ENCODE assay signal across 27 cellular contexts in the genomic region with DNA sequence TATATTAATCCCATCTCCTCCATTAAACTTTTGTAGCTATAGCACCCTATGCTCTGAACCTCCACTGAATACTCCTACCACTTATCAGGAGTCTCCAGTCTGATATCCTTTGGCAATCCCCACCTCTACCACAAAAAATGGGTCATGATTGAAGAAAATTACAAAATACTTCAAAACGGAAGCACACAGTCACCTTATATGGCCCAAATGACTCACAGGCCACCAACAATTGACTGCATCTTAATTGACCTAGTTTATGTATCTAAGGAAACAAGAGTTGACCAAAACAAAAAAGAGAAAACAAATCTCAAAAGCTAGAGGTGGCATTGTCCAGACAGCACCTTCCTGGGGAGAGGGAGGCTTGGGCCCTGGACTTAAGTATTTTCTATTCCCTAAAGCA.
DNase-seq lines count a peak whose midpoint lies in the region; ATAC-seq and TF ChIP-seq lines count a peak whose summit lies in the region.
"Had no signal": no experiment of that assay in that cellular context is flagged by ENCODE, and none has a peak within 500 bp of the region (broad histone marks: within the 10 kb centered on the region; RNA-seq: fewer than 3 reads in every experiment).

No MANE protein-coding gene starts in this region.

- 32% methylated on average over 1 of the region's 1 CpG for WGBS in right cardiac atrium
- WGBS in stomach, 5 donors: 43 to 79% (median 65%) methylated on average over 1 of the region's 1 CpG

- no peaks in the 10 kb centered on the region for H3K36me3 Mint-ChIP-seq in naive thymus-derived CD4-positive, alpha-beta T cell
- H3K36me3 Mint-ChIP-seq: immature natural killer cell had no signal

- no peaks in the 10 kb centered on the region for H3K27me3 Mint-ChIP-seq in naive thymus-derived CD4-positive, alpha-beta T cell
- H3K27me3 Mint-ChIP-seq: activated CD4-positive, alpha-beta T cell treated with anti-CD3 and anti-CD28 coated beads for 36 hours had no signal

- H3K4me1 ChIP-seq in right cardiac atrium (ENCODE audit: control insufficient read depth, insufficient read depth, low read length) (no peaks in the 10 kb centered on the region), stomach (no peaks in the 10 kb centered on the region)
- no peaks in the 10 kb centered on the region for H3K4me1 ChIP-seq in naive thymus-derived CD4-positive, alpha-beta T cell (ENCODE audit: control insufficient read depth in 2 of 2, insufficient read depth in 2 of 2, low read length in 2 of 2)
- H3K4me1 ChIP-seq: HAP-1, left ventricle myocardium inferior, thyroid gland had no signal

- no peak for DNase-seq in right cardiac atrium
- DNase-seq in left cardiac atrium: no peak
- DNase-seq in dermis blood vessel endothelial cell: peak; percentile 43
- no peak for DNase-seq in naive thymus-derived CD4-positive, alpha-beta T cell
- DNase-seq in activated CD4-positive, CD25-positive, alpha-beta regulatory T cell treated with anti-CD3 and anti-CD28 coated beads, Interleukin-2, amount 50 U/mL, for 72 hours: no peak
- no peak for DNase-seq in stomach
- DNase-seq: activated CD4-positive, alpha-beta T cell treated with anti-CD3 and anti-CD28 coated beads for 36 hours; activated naive CD4-positive, alpha-beta T cell treated with Interleukin-2 at 50 U/mL for 16 hours; activated T-cell treated with anti-CD3 and anti-CD28 coated beads, Interleukin-2, amount 50 U/mL, for 4 hours; amygdala; cortex of kidney; DMS 273 treated with DMSO at 0.1 percent for 48 hours; immature natural killer cell; left ventricle myocardium inferior; NCI-H2029; NCI-H345; NCI-H82; posterior cingulate gyrus; SHP77 treated with DMSO at 0.1 percent for 48 hours; stimulated activated naive CD4-positive, alpha-beta T cell; thyroid gland had no signal

- H3K9me3 ChIP-seq in right cardiac atrium (ENCODE audit: control insufficient read depth, low read length) (no peaks in the 10 kb centered on the region), stomach (no peaks in the 10 kb centered on the region)
- H3K9me3 ChIP-seq in naive thymus-derived CD4-positive, alpha-beta T cell (ENCODE audit: control insufficient read depth in 2 of 3, low read length in 3 of 3): no peaks in the 10 kb centered on the region
- H3K9me3 ChIP-seq: HAP-1, left ventricle myocardium inferior, thyroid gland had no signal

- intact Hi-C loops in right cardiac atrium (cut with DNase I) (no loop called here), left cardiac atrium (cut with DNase I) (no loop called here), stomach (cut with DNase I; ENCODE audit: low total_unique reads) (no loop called here)
- intact Hi-C loops in naive thymus-derived CD4-positive, alpha-beta T cell (cut with micrococcal nuclease): no loop called here

- peaks cover 0 to 2% (median 0%) of the 10 kb centered on the region in 11 donors for H3K9me3 Mint-ChIP-seq in naive thymus-derived CD4-positive, alpha-beta T cell
- H3K9me3 Mint-ChIP-seq: activated T-cell treated with anti-CD3 and anti-CD28 coated beads, Interleukin-2, amount 50 U/mL, for 4 hours; neural crest cell had no signal

- ATAC-seq in right cardiac atrium (peak; percentile 29 to 42), left cardiac atrium (no peak), GM21723 (IDR thresholded peaks at IDR 0.05; ENCODE audit: unreplicated experiment) (no peak), HG02884 (IDR thresholded peaks at IDR 0.05; ENCODE audit: unreplicated experiment) (no peak)
- peak; percentile 18 for ATAC-seq in naive thymus-derived CD4-positive, alpha-beta T cell
- ATAC-seq: activated CD4-positive, alpha-beta T cell treated with anti-CD3 and anti-CD28 coated beads for 36 hours; activated T-cell treated with anti-CD3 and anti-CD28 coated beads, Interleukin-2, amount 50 U/mL, for 4 hours; K562 had no signal

- POLR2A ChIA-PET in naive thymus-derived CD4-positive, alpha-beta T cell (lab: Charles Lee): no interaction called here

- no peak for TF ChIP-seq POLR2A in stomach (IDR thresholded peaks at IDR 0.05)

- H3K4me3 ChIP-seq in right cardiac atrium (ENCODE audit: low read length): no peak overlapping the region
- no peak overlapping the region for H3K4me3 ChIP-seq in naive thymus-derived CD4-positive, alpha-beta T cell (ENCODE audit: low read length)
- H3K4me3 ChIP-seq in stomach: no peak overlapping the region
- H3K4me3 ChIP-seq: HAP-1, K562, left ventricle myocardium inferior, PC-9, thyroid gland had no signal

- no peak for TF ChIP-seq EP300 in stomach (IDR thresholded peaks at IDR 0.05)

- H3K36me3 ChIP-seq in naive thymus-derived CD4-positive, alpha-beta T cell (ENCODE audit: control insufficient read depth in 2 of 3, insufficient read depth in 3 of 3, low read length in 3 of 3): no peaks in the 10 kb centered on the region
- H3K36me3 ChIP-seq in stomach: no peaks in the 10 kb centered on the region
- H3K36me3 ChIP-seq: HAP-1, left ventricle myocardium inferior, thyroid gland had no signal

- CTCF ChIA-PET in naive thymus-derived CD4-positive, alpha-beta T cell (lab: Charles Lee): no interaction called here

- no peak for TF ChIP-seq CTCF in stomach (IDR thresholded peaks at IDR 0.05)

- no peak overlapping the region for H3K4me3 Mint-ChIP-seq in naive thymus-derived CD4-positive, alpha-beta T cell
- H3K4me3 Mint-ChIP-seq: activated CD4-positive, alpha-beta T cell treated with anti-CD3 and anti-CD28 coated beads for 36 hours; activated T-cell treated with anti-CD3 and anti-CD28 coated beads, Interleukin-2, amount 50 U/mL, for 4 hours; immature natural killer cell; neural crest cell had no signal

- no peaks in the 10 kb centered on the region for H3K27me3 ChIP-seq in right cardiac atrium (ENCODE audit: control insufficient read depth, insufficient read depth)
- no peaks in the 10 kb centered on the region for H3K27me3 ChIP-seq in naive thymus-derived CD4-positive, alpha-beta T cell (ENCODE audit: control insufficient read depth in 2 of 2, insufficient read depth in 2 of 2, low read length in 2 of 2)
- H3K27me3 ChIP-seq in stomach: no peaks in the 10 kb centered on the region
- H3K27me3 ChIP-seq: thyroid gland had no signal

- no peak overlapping the region for H3K27ac Mint-ChIP-seq in naive thymus-derived CD4-positive, alpha-beta T cell
- H3K27ac Mint-ChIP-seq: activated CD4-positive, alpha-beta T cell treated with anti-CD3 and anti-CD28 coated beads for 36 hours; immature natural killer cell had no signal

- H3K27ac ChIP-seq in right cardiac atrium (ENCODE audit: low read length): no peak overlapping the region
- H3K27ac ChIP-seq in naive thymus-derived CD4-positive, alpha-beta T cell (ENCODE audit: low read depth, low read length): no peak overlapping the region
- no peak overlapping the region for H3K27ac ChIP-seq in stomach
- H3K27ac ChIP-seq: left ventricle myocardium inferior, PC-9, thyroid gland had no signal

- H3K4me1 Mint-ChIP-seq in naive thymus-derived CD4-positive, alpha-beta T cell: no peaks in the 10 kb centered on the region
- H3K4me1 Mint-ChIP-seq: activated CD4-positive, alpha-beta T cell treated with anti-CD3 and anti-CD28 coated beads for 36 hours; immature natural killer cell; neural crest cell had no signal

Comparison
In these comparisons a context has a peak if more than half of its experiments do, and no peak if none do; other contexts are left out.
1. ATAC-seq: peak in right cardiac atrium (2 of 2) and naive thymus-derived CD4-positive, alpha-beta T cell (single experiment); none in left cardiac atrium (0 of 2), GM21723 (single experiment) and HG02884 (single experiment).